ENCODE assay signal across 9 cellular contexts in genomic region chr2:58039170-58039611, GRCh38. TPM values are rescaled to one million over a fixed set of nuclear protein-coding genes. Genes with fewer than 3 reads are reported as not detected.
A peak's percentile ranks its signal among the peaks of the same experiment; 100 is the strongest.
DNase-seq lines count a peak whose midpoint lies in the region; ATAC-seq and TF ChIP-seq lines count a peak whose summit lies in the region.
"Had no signal": no experiment of that assay in that cellular context is flagged by ENCODE, and none has a peak within 500 bp of the region (broad histone marks: within the 10 kb centered on the region; RNA-seq: fewer than 3 reads in every experiment).

No MANE protein-coding gene starts in this region.

- H3K4me3 ChIP-seq in BLaER1 treated with 17β-estradiol and CSF1 and Interleukin-3, amounts not matched to agents 10 nM and 100 nM: no peak overlapping the region
- H3K4me3 ChIP-seq in ovary: no peak overlapping the region

- peak; percentile 26 for DNase-seq in GM20000 (ENCODE audit: low spot score)
- peak; percentile 31 for DNase-seq in astrocyte of the hippocampus (ENCODE audit: low read depth, low spot score)
- DNase-seq in mesenteric fat pad (ENCODE audit: low spot score): no peak
- DNase-seq in occipital lobe (lab: John Stamatoyannopoulos, UW): no peak
- DNase-seq in C1 segment of cervical spinal cord (lab: John Stamatoyannopoulos, UW): no peak
- no peak for DNase-seq in ovary

- peak overlapping the region in 1 of 11 experiments; percentile 14; a peak in 1 of 22 replicates for H3K9ac ChIP-seq in BLaER1 treated with 17β-estradiol and CSF1 and Interleukin-3, amounts not matched to agents 10 nM and 100 nM

- H3K4me2 ChIP-seq in BLaER1 treated with 17β-estradiol and CSF1 and Interleukin-3, amounts not matched to agents 10 nM and 100 nM: peak overlapping the region; percentile 14 to 68 (median 32); a peak in 18 of 22 replicates

- H3K4me1 ChIP-seq in BLaER1 treated with 17β-estradiol and CSF1 and Interleukin-3, amounts not matched to agents 10 nM and 100 nM: peaks cover 0 to 15% (median 9%) of the 10 kb centered on the region in 10 experiments; a peak in 13 of 20 replicates
- H3K4me1 ChIP-seq in ovary (ENCODE audit: insufficient read depth): no peaks in the 10 kb centered on the region

- TF ChIP-seq EP300 in ovary (IDR thresholded peaks at IDR 0.05): no peak

- 0 out of 22 replicates have a peak, but pooled peaks cover 0 to 5% (median 0%) of the 10 kb centered on the region in 11 experiments for H3K9me3 ChIP-seq in BLaER1 treated with 17β-estradiol and CSF1 and Interleukin-3, amounts not matched to agents 10 nM and 100 nM (replicated peaks in 1 of 11)
- no peaks in the 10 kb centered on the region for H3K9me3 ChIP-seq in ovary

- TF ChIP-seq POLR2A in ovary (IDR thresholded peaks at IDR 0.05): no peak

- intact Hi-C loops in ovary (cut with DNase I): no loop called here

- H4K20me1 ChIP-seq in BLaER1 treated with 17β-estradiol and CSF1 and Interleukin-3, amounts not matched to agents 10 nM and 100 nM: no peaks in the 10 kb centered on the region

- ATAC-seq in HG03442 (IDR thresholded peaks at IDR 0.05; ENCODE audit: unreplicated experiment): peak; percentile 62

- no peaks in the 10 kb centered on the region for H3K27me3 ChIP-seq in BLaER1 treated with 17β-estradiol and CSF1 and Interleukin-3, amounts not matched to agents 10 nM and 100 nM
- no peaks in the 10 kb centered on the region for H3K27me3 ChIP-seq in ovary

- no peak for TF ChIP-seq CTCF in GM20000 (IDR thresholded peaks at IDR 0.05; ENCODE audit: extremely low read depth, missing control alignments)
- no peak for TF ChIP-seq CTCF in ovary (IDR thresholded peaks at IDR 0.05)

- 3 to 6% (median 4%) methylated on average over 1 of the region's 1 CpG for WGBS in ovary, 3 donors

- H3K36me3 ChIP-seq in BLaER1 treated with 17β-estradiol and CSF1 and Interleukin-3, amounts not matched to agents 10 nM and 100 nM: no peaks in the 10 kb centered on the region
- no peaks in the 10 kb centered on the region for H3K36me3 ChIP-seq in ovary

- peak overlapping the region in 6 of 11 experiments; percentile 20 to 70 (median 41); a peak in 11 of 22 replicates for H3K27ac ChIP-seq in BLaER1 treated with 17β-estradiol and CSF1 and Interleukin-3, amounts not matched to agents 10 nM and 100 nM
- H3K27ac ChIP-seq in ovary: no peak overlapping the region
- H3K27ac ChIP-seq: VCaP had no signal

RNA-seq across cellular contexts. Expression of gene VRK2, which starts 7.4 kb away (rescaled TPM):
- 26.3 TPM for total RNA-seq in mesenteric fat pad
- total RNA-seq in occipital lobe: 11.2 TPM
- total RNA-seq in ovary: 10 to 100 TPM; 10.5 to 19.8 (median 16.3) TPM
- polyA plus RNA-seq in ovary: 10 to 100 TPM in 1 of 2 donors, 1 to 10 TPM in 1; 7.3 to 18.5 TPM

Comparison
In these comparisons a context has a peak if more than half of its experiments do, and no peak if none do; other contexts are left out.
1. H3K27ac ChIP-seq: peak in BLaER1 treated with 17β-estradiol and CSF1 and Interleukin-3, amounts not matched to agents 10 nM and 100 nM (6 of 11); none in ovary (0 of 2).
2. DNase-seq: peak in GM20000 (single experiment) and astrocyte of the hippocampus (single experiment); none in mesenteric fat pad (single experiment), occipital lobe (single experiment), C1 segment of cervical spinal cord (0 of 14) and ovary (0 of 5).